1 cellular context compared by ENCODE assay signal in the genomic region with DNA sequence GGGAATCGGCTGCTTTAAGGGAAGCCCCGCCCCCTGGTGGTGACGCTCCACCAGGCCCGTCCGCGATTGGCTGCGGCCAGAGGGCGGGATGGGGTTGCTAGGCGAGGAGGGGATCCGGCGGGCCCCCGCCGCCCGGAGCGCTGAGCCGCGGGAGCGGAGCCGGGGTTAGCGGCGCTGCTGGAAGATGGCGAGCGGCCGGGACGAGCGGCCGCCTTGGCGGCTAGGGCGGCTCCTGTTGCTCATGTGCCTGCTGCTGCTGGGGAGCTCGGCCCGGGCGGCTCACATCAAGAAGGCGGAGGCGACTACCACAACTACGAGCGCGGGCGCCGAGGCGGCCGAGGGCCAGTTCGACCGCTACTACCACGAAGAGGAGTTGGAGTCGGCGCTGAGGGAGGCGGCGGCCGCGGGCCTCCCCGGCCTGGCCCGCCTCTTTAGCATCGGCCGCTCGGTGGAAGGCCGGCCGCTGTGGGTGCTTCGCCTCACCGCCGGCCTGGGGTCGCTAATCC.
TF ChIP-seq lines count a peak whose summit lies in the region.

TSS of gene CPD (plus strand) at position 131 of the 506 bp plus-strand sequence. CDS start at position 185, 54 bp downstream.

TF ChIP-seq in HEK293, 187 proteins besides CTCF, POLR2A, EP300 and RAD21 (continued from another document and continues in another):
- peak; percentile 35; the same call in 1 of the 2 replicates for TF ChIP-seq MYNN (tag by site-specific recombination; IDR thresholded peaks at IDR 0.05; ENCODE audit: borderline replicate concordance)
- peak; percentile 43 for TF ChIP-seq KLF10 (tag by site-specific recombination; IDR thresholded peaks at IDR 0.05)
- TF ChIP-seq EGR2 (tag by site-specific recombination; IDR thresholded peaks at IDR 0.05; ENCODE audit: low read depth), result 0 out of 2 replicates have a peak, but pooled peaks have one; percentile 8
- TF ChIP-seq ZFHX2 (tag by site-specific recombination; conservative IDR thresholded peaks at IDR 0.05), result 0 out of 2 replicates have a peak, but pooled peaks have one; percentile 13
- TF ChIP-seq ZNF398 (tag by site-specific recombination; IDR thresholded peaks at IDR 0.05), result no peak
- peak; percentile 97 for TF ChIP-seq SCRT2 (tag by site-specific recombination; IDR thresholded peaks at IDR 0.05)
- peak; percentile 78; the same call in 1 of the 2 replicates for TF ChIP-seq ZNF324 (tag by site-specific recombination; IDR thresholded peaks at IDR 0.05)
- no peak for TF ChIP-seq ZNF530 (tag by site-specific recombination; IDR thresholded peaks at IDR 0.05; ENCODE audit: low read depth)
- TF ChIP-seq, protein P1, sequence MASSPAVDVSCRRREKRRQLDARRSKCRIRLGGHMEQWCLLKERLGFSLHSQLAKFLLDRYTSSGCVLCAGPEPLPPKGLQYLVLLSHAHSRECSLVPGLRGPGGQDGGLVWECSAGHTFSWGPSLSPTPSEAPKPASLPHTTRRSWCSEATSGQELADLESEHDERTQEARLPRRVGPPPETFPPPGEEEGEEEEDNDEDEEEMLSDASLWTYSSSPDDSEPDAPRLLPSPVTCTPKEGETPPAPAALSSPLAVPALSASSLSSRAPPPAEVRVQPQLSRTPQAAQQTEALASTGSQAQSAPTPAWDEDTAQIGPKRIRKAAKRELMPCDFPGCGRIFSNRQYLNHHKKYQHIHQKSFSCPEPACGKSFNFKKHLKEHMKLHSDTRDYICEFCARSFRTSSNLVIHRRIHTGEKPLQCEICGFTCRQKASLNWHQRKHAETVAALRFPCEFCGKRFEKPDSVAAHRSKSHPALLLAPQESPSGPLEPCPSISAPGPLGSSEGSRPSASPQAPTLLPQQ (tag by site-specific recombination; IDR thresholded peaks at IDR 0.05), result peak; percentile 99
- TF ChIP-seq, protein P2, sequence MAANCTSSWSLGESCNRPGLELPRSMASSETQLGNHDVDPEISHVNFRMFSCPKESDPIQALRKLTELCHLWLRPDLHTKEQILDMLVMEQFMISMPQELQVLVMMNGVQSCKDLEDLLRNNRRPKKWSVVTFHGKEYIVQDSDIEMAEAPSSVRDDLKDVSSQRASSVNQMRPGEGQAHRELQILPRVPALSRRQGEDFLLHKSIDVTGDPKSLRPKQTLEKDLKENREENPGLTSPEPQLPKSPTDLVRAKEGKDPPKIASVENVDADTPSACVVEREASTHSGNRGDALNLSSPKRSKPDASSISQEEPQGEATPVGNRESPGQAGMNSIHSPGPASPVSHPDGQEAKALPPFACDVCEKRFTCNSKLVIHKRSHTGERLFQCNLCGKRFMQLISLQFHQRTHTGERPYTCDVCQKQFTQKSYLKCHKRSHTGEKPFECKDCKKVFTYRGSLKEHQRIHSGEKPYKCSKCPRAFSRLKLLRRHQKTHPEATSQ (tag by site-specific recombination; IDR thresholded peaks at IDR 0.05), result 0 out of 2 replicates have a peak, but pooled peaks have one; percentile 47
- TF ChIP-seq ZSCAN16 (tag by site-specific recombination; IDR thresholded peaks at IDR 0.05), result 0 out of 2 replicates have a peak, but pooled peaks have one; percentile 12
- TF ChIP-seq SALL2 (tag by site-specific recombination; IDR thresholded peaks at IDR 0.05; ENCODE audit: borderline replicate concordance), result no peak
- peak; percentile 36; the same call in 1 of the 2 replicates for TF ChIP-seq TSHZ1 (tag by site-specific recombination; IDR thresholded peaks at IDR 0.05; ENCODE audit: borderline replicate concordance)
- TF ChIP-seq KLF8 (tag by site-specific recombination; IDR thresholded peaks at IDR 0.05), result peak; percentile 46
- TF ChIP-seq, protein P3, sequence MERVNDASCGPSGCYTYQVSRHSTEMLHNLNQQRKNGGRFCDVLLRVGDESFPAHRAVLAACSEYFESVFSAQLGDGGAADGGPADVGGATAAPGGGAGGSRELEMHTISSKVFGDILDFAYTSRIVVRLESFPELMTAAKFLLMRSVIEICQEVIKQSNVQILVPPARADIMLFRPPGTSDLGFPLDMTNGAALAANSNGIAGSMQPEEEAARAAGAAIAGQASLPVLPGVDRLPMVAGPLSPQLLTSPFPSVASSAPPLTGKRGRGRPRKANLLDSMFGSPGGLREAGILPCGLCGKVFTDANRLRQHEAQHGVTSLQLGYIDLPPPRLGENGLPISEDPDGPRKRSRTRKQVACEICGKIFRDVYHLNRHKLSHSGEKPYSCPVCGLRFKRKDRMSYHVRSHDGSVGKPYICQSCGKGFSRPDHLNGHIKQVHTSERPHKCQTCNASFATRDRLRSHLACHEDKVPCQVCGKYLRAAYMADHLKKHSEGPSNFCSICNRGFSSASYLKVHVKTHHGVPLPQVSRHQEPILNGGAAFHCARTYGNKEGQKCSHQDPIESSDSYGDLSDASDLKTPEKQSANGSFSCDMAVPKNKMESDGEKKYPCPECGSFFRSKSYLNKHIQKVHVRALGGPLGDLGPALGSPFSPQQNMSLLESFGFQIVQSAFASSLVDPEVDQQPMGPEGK (tag by site-specific recombination; IDR thresholded peaks at IDR 0.05), result peak; percentile 90
- peak; percentile 67 for TF ChIP-seq GLIS2 (tag by site-specific recombination; IDR thresholded peaks at IDR 0.05)
- TF ChIP-seq SP2 (tag by site-specific recombination; IDR thresholded peaks at IDR 0.05), result peak; percentile 89
- TF ChIP-seq ZNF660 (tag by site-specific recombination; IDR thresholded peaks at IDR 0.05), result peak; percentile 82
- TF ChIP-seq ZFP37 (tag by site-specific recombination; IDR thresholded peaks at IDR 0.05), result peak; percentile 85
- TF ChIP-seq ZNF747 (tag by site-specific recombination; IDR thresholded peaks at IDR 0.05), result no peak
- TF ChIP-seq ZNF221 (tag by site-specific recombination; IDR thresholded peaks at IDR 0.05; ENCODE audit: borderline replicate concordance), result no peak
- TF ChIP-seq ZBTB26 (tag by site-specific recombination; optimal IDR thresholded peaks at IDR 0.05), result peak; percentile 73
- TF ChIP-seq ZNF529 (tag by site-specific recombination; IDR thresholded peaks at IDR 0.05; ENCODE audit: insufficient replicate concordance), result no peak
- TF ChIP-seq ZNF140 (tag by site-specific recombination; IDR thresholded peaks at IDR 0.05), result no peak
- 0 out of 2 replicates have a peak, but pooled peaks have one; percentile 22 for TF ChIP-seq BCL11B (tag by site-specific recombination; IDR thresholded peaks at IDR 0.05; ENCODE audit: low read depth)
- TF ChIP-seq, protein P4, sequence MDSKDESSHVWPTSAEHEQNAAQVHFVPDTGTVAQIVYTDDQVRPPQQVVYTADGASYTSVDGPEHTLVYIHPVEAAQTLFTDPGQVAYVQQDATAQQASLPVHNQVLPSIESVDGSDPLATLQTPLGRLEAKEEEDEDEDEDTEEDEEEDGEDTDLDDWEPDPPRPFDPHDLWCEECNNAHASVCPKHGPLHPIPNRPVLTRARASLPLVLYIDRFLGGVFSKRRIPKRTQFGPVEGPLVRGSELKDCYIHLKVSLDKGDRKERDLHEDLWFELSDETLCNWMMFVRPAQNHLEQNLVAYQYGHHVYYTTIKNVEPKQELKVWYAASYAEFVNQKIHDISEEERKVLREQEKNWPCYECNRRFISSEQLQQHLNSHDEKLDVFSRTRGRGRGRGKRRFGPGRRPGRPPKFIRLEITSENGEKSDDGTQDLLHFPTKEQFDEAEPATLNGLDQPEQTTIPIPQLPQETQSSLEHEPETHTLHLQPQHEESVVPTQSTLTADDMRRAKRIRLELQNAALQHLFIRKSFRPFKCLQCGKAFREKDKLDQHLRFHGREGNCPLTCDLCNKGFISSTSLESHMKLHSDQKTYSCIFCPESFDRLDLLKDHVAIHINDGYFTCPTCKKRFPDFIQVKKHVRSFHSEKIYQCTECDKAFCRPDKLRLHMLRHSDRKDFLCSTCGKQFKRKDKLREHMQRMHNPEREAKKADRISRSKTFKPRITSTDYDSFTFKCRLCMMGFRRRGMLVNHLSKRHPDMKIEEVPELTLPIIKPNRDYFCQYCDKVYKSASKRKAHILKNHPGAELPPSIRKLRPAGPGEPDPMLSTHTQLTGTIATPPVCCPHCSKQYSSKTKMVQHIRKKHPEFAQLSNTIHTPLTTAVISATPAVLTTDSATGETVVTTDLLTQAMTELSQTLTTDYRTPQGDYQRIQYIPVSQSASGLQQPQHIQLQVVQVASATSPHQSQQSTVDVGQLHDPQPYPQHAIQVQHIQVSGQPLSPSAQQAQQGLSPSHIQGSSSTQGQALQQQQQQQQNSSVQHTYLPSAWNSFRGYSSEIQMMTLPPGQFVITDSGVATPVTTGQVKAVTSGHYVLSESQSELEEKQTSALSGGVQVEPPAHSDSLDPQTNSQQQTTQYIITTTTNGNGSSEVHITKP (tag by site-specific recombination; IDR thresholded peaks at IDR 0.05), result 0 out of 2 replicates have a peak, but pooled peaks have one; percentile 15
- TF ChIP-seq ZSCAN30 (tag by site-specific recombination; IDR thresholded peaks at IDR 0.05), result peak; percentile 82
- no peak for TF ChIP-seq ZNF596 (tag by site-specific recombination; IDR thresholded peaks at IDR 0.05)
- peak; percentile 62 for TF ChIP-seq KLF16 (tag by site-specific recombination; IDR thresholded peaks at IDR 0.05)
- no peak for TF ChIP-seq ZNF707 (tag by site-specific recombination; IDR thresholded peaks at IDR 0.05)
- TF ChIP-seq ZNF704 (tag by site-specific recombination; IDR thresholded peaks at IDR 0.05), result no peak
- TF ChIP-seq ZBTB17 (tag by site-specific recombination; IDR thresholded peaks at IDR 0.05), result peak; percentile 68
- no peak for TF ChIP-seq GLI2 (tag by site-specific recombination; IDR thresholded peaks at IDR 0.05; ENCODE audit: borderline replicate concordance, low read depth)
- TF ChIP-seq ZNF501 (tag by site-specific recombination; IDR thresholded peaks at IDR 0.05), result peak; percentile 35; the same call in 1 of the 2 replicates
- peak; percentile 34; the same call in 1 of the 2 replicates for TF ChIP-seq ZNF423 (tag by site-specific recombination; IDR thresholded peaks at IDR 0.05)
- TF ChIP-seq KLF9 (tag by site-specific recombination; IDR thresholded peaks at IDR 0.05; ENCODE audit: low read depth), result peak; percentile 28; the same call in 1 of the 2 replicates
- peak; percentile 55 for TF ChIP-seq OSR2 (tag by site-specific recombination; IDR thresholded peaks at IDR 0.05)
- peak; percentile 82 for TF ChIP-seq YY2 (tag by site-specific recombination; IDR thresholded peaks at IDR 0.05)
- TF ChIP-seq ZFP69B (tag by site-specific recombination; IDR thresholded peaks at IDR 0.05), result peak; percentile 99
